In genomic region chr6:127832381-127832780, GRCh38 we compare ENCODE assay signal across 25 cellular contexts.
"Had no signal": no experiment of that assay in that cellular context is flagged by ENCODE, and none has a peak within 500 bp of the region (broad histone marks: within the 10 kb centered on the region; RNA-seq: fewer than 3 reads in every experiment).

No MANE protein-coding gene starts in this region.

- H3K4me3 ChIP-seq: adrenal gland, ascending aorta, gastroesophageal sphincter, heart left ventricle, lung, neural progenitor cell, testis, vagina had no signal

- H3K27ac Mint-ChIP-seq: activated CD4-positive, alpha-beta memory T cell treated with anti-CD3 and anti-CD28 coated beads for 36 hours; activated T-cell treated with anti-CD3 and anti-CD28 coated beads, Interleukin-2, amount 50 U/mL, for 72 hours; neural progenitor cell; T-helper 17 cell had no signal

- H3K36me3 ChIP-seq: adrenal gland, ascending aorta, brain microvascular endothelial cell, gastroesophageal sphincter, heart left ventricle, neural progenitor cell, vagina had no signal

- H3K4me3 Mint-ChIP-seq: activated CD4-positive, alpha-beta memory T cell treated with anti-CD3 and anti-CD28 coated beads for 36 hours; activated T-cell treated with anti-CD3 and anti-CD28 coated beads, Interleukin-2, amount 50 U/mL, for 72 hours; naive thymus-derived CD4-positive, alpha-beta T cell; neural progenitor cell; T-helper 17 cell had no signal

- FAIRE-seq: kidney had no signal

- H3K9me3 Mint-ChIP-seq: activated CD4-positive, alpha-beta memory T cell treated with anti-CD3 and anti-CD28 coated beads for 36 hours; neural progenitor cell had no signal

- H3K27me3 Mint-ChIP-seq: activated CD4-positive, alpha-beta memory T cell treated with anti-CD3 and anti-CD28 coated beads for 36 hours; naive thymus-derived CD4-positive, alpha-beta T cell; T-helper 17 cell had no signal

- DNase-seq: activated CD4-positive, alpha-beta memory T cell treated with anti-CD3 and anti-CD28 coated beads for 36 hours; activated CD4-positive, alpha-beta T cell treated with anti-CD3 and anti-CD28 coated beads for 48 hours; activated effector memory CD4-positive, alpha-beta T cell treated with Interleukin-2 at 50 U/mL for 16 hours; activated naive CD4-positive, alpha-beta T cell treated with anti-CD3 and anti-CD28 coated beads, Interleukin-2, amount 50 U/mL, for 16 hours; activated T-cell treated with anti-CD3 and anti-CD28 coated beads, Interleukin-2, amount 50 U/mL, for 72 hours; adrenal gland; brain microvascular endothelial cell; central memory CD4-positive, alpha-beta T cell; dermis blood vessel endothelial cell; effector CD8-positive, alpha-beta T cell; heart left ventricle; kidney; naive thymus-derived CD4-positive, alpha-beta T cell; posterior cingulate gyrus; stimulated activated CD4-positive, alpha-beta T cell treated with anti-CD3 and anti-CD28 coated beads, Interleukin-4, amount 100 ng/mL, for 1 hour; stimulated activated naive CD4-positive, alpha-beta T cell; T-helper 17 cell; testis; trophoblast cell had no signal

- H3K27ac ChIP-seq: adrenal gland, ascending aorta, brain microvascular endothelial cell, gastroesophageal sphincter, heart left ventricle, neural progenitor cell, testis, vagina had no signal

- H3K36me3 Mint-ChIP-seq: neural progenitor cell had no signal

- H3K9me3 ChIP-seq: adrenal gland, ascending aorta, gastroesophageal sphincter, heart left ventricle, testis, vagina had no signal

- H3K4me1 ChIP-seq: adrenal gland, ascending aorta, gastroesophageal sphincter, heart left ventricle, neural progenitor cell, testis, vagina had no signal

- H3K4me1 Mint-ChIP-seq: neural progenitor cell had no signal

- H3K27me3 ChIP-seq: adrenal gland, ascending aorta, brain microvascular endothelial cell, gastroesophageal sphincter, heart left ventricle, neural progenitor cell, testis, vagina had no signal

- ATAC-seq: activated T-cell treated with anti-CD3 and anti-CD28 coated beads, Interleukin-2, amount 50 U/mL, for 72 hours; gastroesophageal sphincter; heart left ventricle; naive thymus-derived CD4-positive, alpha-beta T cell; sciatic nerve; T-helper 17 cell had no signal
